ENCODE assay signal across 2 cellular contexts in genomic region chr15:45184562-45185041, GRCh38.
TF ChIP-seq lines count a peak whose summit lies in the region.

No MANE protein-coding gene starts in this region.

TF ChIP-seq in SK-N-SH, 30 proteins besides CTCF, POLR2A, EP300 and RAD21:
- TF ChIP-seq SIN3A (IDR thresholded peaks at IDR 0.05; ENCODE audit: borderline replicate concordance, low read depth, low read length), result no peak
- no peak for TF ChIP-seq YY1 (IDR thresholded peaks at IDR 0.05; ENCODE audit: low read depth)
- TF ChIP-seq ELF1 (IDR thresholded peaks at IDR 0.05), result no peak
- no peak for TF ChIP-seq ZBTB33 (IDR thresholded peaks at IDR 0.05; ENCODE audit: borderline replicate concordance, low read depth)
- no peak for TF ChIP-seq IRF3 (IDR thresholded peaks at IDR 0.05; ENCODE audit: low read depth, low read length)
- TF ChIP-seq GABPA (IDR thresholded peaks at IDR 0.05; ENCODE audit: low read depth), result no peak
- no peak for TF ChIP-seq SMC3 (IDR thresholded peaks at IDR 0.05; ENCODE audit: low read depth, low read length)
- TF ChIP-seq RXRA (IDR thresholded peaks at IDR 0.05; ENCODE audit: borderline replicate concordance, low read depth), result no peak
- no peak for TF ChIP-seq MEF2A (IDR thresholded peaks at IDR 0.05; ENCODE audit: borderline replicate concordance, low read depth)
- no peak for TF ChIP-seq FOSL2 (IDR thresholded peaks at IDR 0.05; ENCODE audit: borderline replicate concordance, low read depth)
- TF ChIP-seq CHD2 (IDR thresholded peaks at IDR 0.05; ENCODE audit: low read length, partially characterized antibody), result no peak
- no peak for TF ChIP-seq REST (IDR thresholded peaks at IDR 0.05; ENCODE audit: low read depth, low read length)
- TF ChIP-seq GATA2 (CRISPR knock-in tag; IDR thresholded peaks at IDR 0.05), result no peak
- no peak for TF ChIP-seq POLR2AphosphoS5 (IDR thresholded peaks at IDR 0.05; ENCODE audit: low read depth, low read length)
- no peak for TF ChIP-seq JUND (IDR thresholded peaks at IDR 0.05)

TF ChIP-seq in SK-N-SH treated with all-trans-retinoic acid at 6 μM for 48 hours, 23 proteins besides CTCF, POLR2A, EP300 and RAD21:
- TF ChIP-seq POU6F1 (CRISPR knock-in tag; IDR thresholded peaks at IDR 0.05; ENCODE audit: borderline replicate concordance, low read depth), result no peak
- no peak for TF ChIP-seq TSHZ2 (CRISPR knock-in tag; IDR thresholded peaks at IDR 0.05)
- no peak for TF ChIP-seq BACH2 (CRISPR knock-in tag; IDR thresholded peaks at IDR 0.05; ENCODE audit: borderline replicate concordance)
- TF ChIP-seq CREB5 (CRISPR knock-in tag; IDR thresholded peaks at IDR 0.05; ENCODE audit: low read depth), result no peak
- no peak for TF ChIP-seq ZFP30 (CRISPR knock-in tag; IDR thresholded peaks at IDR 0.05)
- no peak for TF ChIP-seq ZNF565 (CRISPR knock-in tag; conservative IDR thresholded peaks at IDR 0.05; ENCODE audit: low read depth)
- no peak for TF ChIP-seq PATZ1 (CRISPR knock-in tag; IDR thresholded peaks at IDR 0.05; ENCODE audit: borderline replicate concordance)
- TF ChIP-seq CSRNP3 (CRISPR knock-in tag; IDR thresholded peaks at IDR 0.05), result no peak
- no peak for TF ChIP-seq ZC3H10 (CRISPR knock-in tag; IDR thresholded peaks at IDR 0.05)
- TF ChIP-seq SNAI2 (CRISPR knock-in tag; IDR thresholded peaks at IDR 0.05), result no peak
- no peak for TF ChIP-seq GLIS3 (CRISPR knock-in tag; IDR thresholded peaks at IDR 0.05)
- TF ChIP-seq CSDC2 (CRISPR knock-in tag; IDR thresholded peaks at IDR 0.05), result no peak
- no peak for TF ChIP-seq ARNTL (CRISPR knock-in tag; IDR thresholded peaks at IDR 0.05; ENCODE audit: borderline replicate concordance, low read depth)
- no peak for TF ChIP-seq ISL1 (CRISPR knock-in tag; IDR thresholded peaks at IDR 0.05)
- TF ChIP-seq PPARA (CRISPR knock-in tag; IDR thresholded peaks at IDR 0.05; ENCODE audit: borderline replicate concordance), result no peak
- TF ChIP-seq TCF4 (CRISPR knock-in tag; IDR thresholded peaks at IDR 0.05; ENCODE audit: borderline replicate concordance), result no peak
- TF ChIP-seq ZFP3 (CRISPR knock-in tag; IDR thresholded peaks at IDR 0.05), result no peak
- TF ChIP-seq RARB (CRISPR knock-in tag; IDR thresholded peaks at IDR 0.05), result no peak
